ENCODE assay signal across 9 cellular contexts in genomic region chr11:125923012-125923579, GRCh38. TPM values are rescaled to one million over a fixed set of nuclear protein-coding genes. Genes with fewer than 3 reads are reported as not detected.
DNase-seq lines count a peak whose midpoint lies in the region; ATAC-seq lines count a peak whose summit lies in the region.
"Had no signal": no experiment of that assay in that cellular context is flagged by ENCODE, and none has a peak within 500 bp of the region (broad histone marks: within the 10 kb centered on the region; RNA-seq: fewer than 3 reads in every experiment).

No MANE protein-coding gene starts in this region.

- ATAC-seq in HG03103 (IDR thresholded peaks at IDR 0.05; ENCODE audit: low read depth, unreplicated experiment) = peak; percentile 63
- ATAC-seq in GM19023 (IDR thresholded peaks at IDR 0.05; ENCODE audit: unreplicated experiment) = no peak

- no peaks in the 10 kb centered on the region for H3K36me3 Mint-ChIP-seq in activated CD4-positive, alpha-beta T cell treated with anti-CD3 and anti-CD28 coated beads, Interleukin-2, amount 10 ng/mL, durations not matched to agents 24 days and 14 days (ENCODE audit: low read depth)
- H3K36me3 Mint-ChIP-seq: activated naive CD8-positive, alpha-beta T cell had no signal

- no peak overlapping the region for H3K27ac Mint-ChIP-seq in activated CD4-positive, alpha-beta T cell treated with anti-CD3 and anti-CD28 coated beads, Interleukin-2, amount 10 ng/mL, durations not matched to agents 24 days and 14 days
- H3K27ac Mint-ChIP-seq: activated naive CD8-positive, alpha-beta T cell had no signal

- no peak overlapping the region for H3K4me3 Mint-ChIP-seq in activated CD4-positive, alpha-beta T cell treated with anti-CD3 and anti-CD28 coated beads, Interleukin-2, amount 10 ng/mL, durations not matched to agents 24 days and 14 days
- H3K4me3 Mint-ChIP-seq: activated naive CD8-positive, alpha-beta T cell had no signal

- H3K27me3 Mint-ChIP-seq in activated CD4-positive, alpha-beta T cell treated with anti-CD3 and anti-CD28 coated beads, Interleukin-2, amount 10 ng/mL, durations not matched to agents 24 days and 14 days = peaks cover 8% of the 10 kb centered on the region

- intact Hi-C loops in activated CD4-positive, alpha-beta T cell treated with anti-CD3 and anti-CD28 coated beads, Interleukin-2, amount 10 ng/mL, durations not matched to agents 24 days and 14 days (cut with micrococcal nuclease) = loop anchor here (10.0 kb wide), 1 partner anchor 342 kb away; the partner anchor contains the start of genes FOXRED1 and SRPRA

- no peaks in the 10 kb centered on the region for H3K9me3 Mint-ChIP-seq in activated CD4-positive, alpha-beta T cell treated with anti-CD3 and anti-CD28 coated beads, Interleukin-2, amount 10 ng/mL, durations not matched to agents 24 days and 14 days

- H3K4me1 Mint-ChIP-seq in activated CD4-positive, alpha-beta T cell treated with anti-CD3 and anti-CD28 coated beads, Interleukin-2, amount 10 ng/mL, durations not matched to agents 24 days and 14 days = no peaks in the 10 kb centered on the region

- DNase-seq in GM03348 (ENCODE audit: low spot score) (peak; percentile 82), NCI-H446 treated with DMSO at 0.1 percent for 48 hours (lab: John Stamatoyannopoulos, UW) (peak; percentile 46), medulla oblongata (ENCODE audit: extremely low spot score) (peak; percentile 87)
- DNase-seq in activated CD4-positive, alpha-beta T cell treated with anti-CD3 and anti-CD28 coated beads, Interleukin-2, amount 10 ng/mL, durations not matched to agents 24 days and 14 days = peak; percentile 89
- peak; percentile 31 for DNase-seq in effector CD8-positive, alpha-beta T cell (lab: John Stamatoyannopoulos, UW)
- peak; percentile 22 for DNase-seq in stimulated activated CD8-positive, alpha-beta memory T cell treated with anti-CD3 and anti-CD28 coated beads, Interleukin-4, amount 100 ng/mL, for 24 hours (ENCODE audit: low read depth)

RNA-seq across cellular contexts. Expression of gene DDX25, which starts 18.8 kb away (rescaled TPM):
- total RNA-seq in activated CD4-positive, alpha-beta T cell treated with anti-CD3 and anti-CD28 coated beads, Interleukin-2, amount 10 ng/mL, durations not matched to agents 24 days and 14 days = 0.19 TPM in 1 of 2 replicates, not detected in the other

RNA-seq across cellular contexts. Expression of gene PUS3, which starts 20.1 kb away (rescaled TPM):
- 18.0 and 19.2 TPM in 2 replicates for total RNA-seq in activated CD4-positive, alpha-beta T cell treated with anti-CD3 and anti-CD28 coated beads, Interleukin-2, amount 10 ng/mL, durations not matched to agents 24 days and 14 days

RNA-seq across cellular contexts. Expression of gene VSIG10L2, which starts 22.7 kb away (rescaled TPM):
- total RNA-seq in activated CD4-positive, alpha-beta T cell treated with anti-CD3 and anti-CD28 coated beads, Interleukin-2, amount 10 ng/mL, durations not matched to agents 24 days and 14 days = not detected in 2 replicates

RNA-seq across cellular contexts. Expression of gene HYLS1, which starts 35.6 kb away (rescaled TPM):
- total RNA-seq in activated CD4-positive, alpha-beta T cell treated with anti-CD3 and anti-CD28 coated beads, Interleukin-2, amount 10 ng/mL, durations not matched to agents 24 days and 14 days = 6.7 and 7.6 TPM in 2 replicates

Comparison
In these comparisons a context has a peak if more than half of its experiments do, and no peak if none do; other contexts are left out.
1. DNase-seq: peak in every context shown above with its lines; median percentile 89 in activated CD4-positive, alpha-beta T cell treated with anti-CD3 and anti-CD28 coated beads, Interleukin-2, amount 10 ng/mL, durations not matched to agents 24 days and 14 days; 87 in medulla oblongata; 82 in GM03348; 46 in NCI-H446 treated with DMSO at 0.1 percent for 48 hours; 31 in effector CD8-positive, alpha-beta T cell; 22 in stimulated activated CD8-positive, alpha-beta memory T cell treated with anti-CD3 and anti-CD28 coated beads, Interleukin-4, amount 100 ng/mL, for 24 hours.